ENCODE assay signal across 2 cellular contexts in the genomic region with DNA sequence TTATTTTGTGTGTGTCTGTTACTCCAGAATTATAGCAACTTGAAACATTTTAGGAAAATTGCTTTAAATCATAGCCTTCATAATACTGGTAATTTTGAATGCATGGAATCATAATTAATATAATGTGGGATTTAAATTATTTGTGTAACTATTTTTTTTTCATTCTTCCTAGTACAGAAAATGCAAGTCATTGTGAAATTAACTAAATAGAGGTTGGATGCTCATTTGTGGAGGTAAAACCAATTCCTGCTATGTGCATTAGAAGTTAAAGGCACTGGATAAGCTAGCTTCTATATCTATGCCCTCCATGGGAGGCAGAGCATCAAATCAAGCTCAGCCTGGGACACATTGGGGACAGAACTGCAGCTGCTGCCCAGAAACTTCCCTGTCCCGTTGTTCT.
TF ChIP-seq lines count a peak whose summit lies in the region.

No MANE protein-coding gene starts in this region.

TF ChIP-seq in SK-N-SH, 30 proteins besides CTCF, POLR2A, EP300 and RAD21 (continued from another document):
- TF ChIP-seq, protein P1, sequence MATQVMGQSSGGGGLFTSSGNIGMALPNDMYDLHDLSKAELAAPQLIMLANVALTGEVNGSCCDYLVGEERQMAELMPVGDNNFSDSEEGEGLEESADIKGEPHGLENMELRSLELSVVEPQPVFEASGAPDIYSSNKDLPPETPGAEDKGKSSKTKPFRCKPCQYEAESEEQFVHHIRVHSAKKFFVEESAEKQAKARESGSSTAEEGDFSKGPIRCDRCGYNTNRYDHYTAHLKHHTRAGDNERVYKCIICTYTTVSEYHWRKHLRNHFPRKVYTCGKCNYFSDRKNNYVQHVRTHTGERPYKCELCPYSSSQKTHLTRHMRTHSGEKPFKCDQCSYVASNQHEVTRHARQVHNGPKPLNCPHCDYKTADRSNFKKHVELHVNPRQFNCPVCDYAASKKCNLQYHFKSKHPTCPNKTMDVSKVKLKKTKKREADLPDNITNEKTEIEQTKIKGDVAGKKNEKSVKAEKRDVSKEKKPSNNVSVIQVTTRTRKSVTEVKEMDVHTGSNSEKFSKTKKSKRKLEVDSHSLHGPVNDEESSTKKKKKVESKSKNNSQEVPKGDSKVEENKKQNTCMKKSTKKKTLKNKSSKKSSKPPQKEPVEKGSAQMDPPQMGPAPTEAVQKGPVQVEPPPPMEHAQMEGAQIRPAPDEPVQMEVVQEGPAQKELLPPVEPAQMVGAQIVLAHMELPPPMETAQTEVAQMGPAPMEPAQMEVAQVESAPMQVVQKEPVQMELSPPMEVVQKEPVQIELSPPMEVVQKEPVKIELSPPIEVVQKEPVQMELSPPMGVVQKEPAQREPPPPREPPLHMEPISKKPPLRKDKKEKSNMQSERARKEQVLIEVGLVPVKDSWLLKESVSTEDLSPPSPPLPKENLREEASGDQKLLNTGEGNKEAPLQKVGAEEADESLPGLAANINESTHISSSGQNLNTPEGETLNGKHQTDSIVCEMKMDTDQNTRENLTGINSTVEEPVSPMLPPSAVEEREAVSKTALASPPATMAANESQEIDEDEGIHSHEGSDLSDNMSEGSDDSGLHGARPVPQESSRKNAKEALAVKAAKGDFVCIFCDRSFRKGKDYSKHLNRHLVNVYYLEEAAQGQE (IDR thresholded peaks at IDR 0.05; ENCODE audit: low read depth, low read length): no peak
- TF ChIP-seq TEAD4 (IDR thresholded peaks at IDR 0.05; ENCODE audit: borderline replicate concordance, insufficient read depth) (no peak), TAF1 (IDR thresholded peaks at IDR 0.05; ENCODE audit: borderline replicate concordance, low read depth, low read length) (no peak), EZH2phosphoT487 (IDR thresholded peaks at IDR 0.05; ENCODE audit: borderline replicate concordance, low read depth) (no peak)
- TF ChIP-seq, protein P2, sequence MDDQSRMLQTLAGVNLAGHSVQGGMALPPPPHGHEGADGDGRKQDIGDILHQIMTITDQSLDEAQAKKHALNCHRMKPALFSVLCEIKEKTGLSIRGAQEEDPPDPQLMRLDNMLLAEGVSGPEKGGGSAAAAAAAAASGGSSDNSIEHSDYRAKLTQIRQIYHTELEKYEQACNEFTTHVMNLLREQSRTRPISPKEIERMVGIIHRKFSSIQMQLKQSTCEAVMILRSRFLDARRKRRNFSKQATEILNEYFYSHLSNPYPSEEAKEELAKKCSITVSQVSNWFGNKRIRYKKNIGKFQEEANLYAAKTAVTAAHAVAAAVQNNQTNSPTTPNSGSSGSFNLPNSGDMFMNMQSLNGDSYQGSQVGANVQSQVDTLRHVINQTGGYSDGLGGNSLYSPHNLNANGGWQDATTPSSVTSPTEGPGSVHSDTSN (IDR thresholded peaks at IDR 0.05): no peak

TF ChIP-seq in neural cell, 6 proteins besides CTCF, POLR2A, EP300 and RAD21 (continued from another document):
- no peak for TF ChIP-seq MXI1 (conservative IDR thresholded peaks at IDR 0.05; ENCODE audit: poor library complexity, severe bottlenecking)
- no peak for TF ChIP-seq SMC3 (conservative IDR thresholded peaks at IDR 0.05; ENCODE audit: poor library complexity)
